Comparison of ENCODE assay signal across 1 cellular context in the genomic region with DNA sequence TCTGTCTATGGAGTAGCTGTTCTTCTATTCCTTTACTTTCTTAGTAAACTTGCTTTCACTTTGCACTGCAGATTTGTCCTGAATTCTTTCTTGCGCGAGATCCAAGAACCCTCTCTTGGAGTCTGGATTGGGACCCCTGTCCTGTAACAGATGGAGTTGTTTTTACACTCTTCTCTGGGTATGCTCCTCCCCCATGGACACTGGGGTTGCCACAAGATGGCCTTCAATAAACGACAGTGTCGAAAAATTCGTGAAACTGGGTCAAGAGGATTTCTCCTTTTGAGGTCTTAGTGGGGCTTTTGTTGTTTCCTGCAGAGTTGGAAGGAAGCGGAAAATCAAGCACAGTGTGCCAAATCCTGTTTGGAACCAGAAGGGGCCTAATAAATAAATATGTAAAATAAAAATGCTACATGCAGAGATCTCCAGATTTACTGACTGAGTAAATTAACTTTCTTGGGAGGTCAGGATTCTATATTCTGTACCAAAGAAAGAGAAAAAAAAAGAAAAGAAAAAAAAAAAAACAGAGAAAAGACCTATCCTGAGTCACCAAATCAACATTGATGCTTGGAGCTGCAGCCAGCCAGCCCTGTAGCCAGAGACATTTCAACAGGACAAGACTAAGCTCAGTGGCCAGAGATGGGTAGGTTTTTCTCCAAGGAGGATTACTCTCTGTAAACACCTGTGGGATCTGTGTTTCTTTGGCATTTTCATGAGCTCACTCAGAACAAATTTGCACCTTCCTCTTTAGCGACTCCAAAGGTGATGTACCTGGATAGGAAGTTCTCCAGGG.
TF ChIP-seq lines count a peak whose summit lies in the region.

No MANE protein-coding gene starts in this region.

TF ChIP-seq in K562, 482 proteins besides CTCF, POLR2A, EP300 and RAD21:
- TF ChIP-seq BRD9 (IDR thresholded peaks at IDR 0.05; ENCODE audit: low read depth, partially characterized antibody): no peak
- TF ChIP-seq NONO (IDR thresholded peaks at IDR 0.05; ENCODE audit: low read depth in 2 of 2, low read length in 1 of 2): no peak
- TF ChIP-seq TBL1XR1 (IDR thresholded peaks at IDR 0.05; ENCODE audit: low read length in 2 of 2): no peak
- no peak for TF ChIP-seq ZNF274 (IDR thresholded peaks at IDR 0.05; ENCODE audit: borderline replicate concordance, low read depth, low read length)
- no peak for TF ChIP-seq TRIM28 (IDR thresholded peaks at IDR 0.05)
- TF ChIP-seq MED1 (CRISPR knock-in tag; IDR thresholded peaks at IDR 0.05; ENCODE audit: borderline replicate concordance): no peak
- no peak for TF ChIP-seq RAD51 (IDR thresholded peaks at IDR 0.05; ENCODE audit: borderline replicate concordance, low read depth)
- TF ChIP-seq C11orf30 (IDR thresholded peaks at IDR 0.05; ENCODE audit: low read depth): no peak
- TF ChIP-seq ZNF586 (CRISPR knock-in tag; conservative IDR thresholded peaks at IDR 0.05): no peak
- no peak for TF ChIP-seq HDAC8 (tag; IDR thresholded peaks at IDR 0.05)
- TF ChIP-seq NCOR1 (IDR thresholded peaks at IDR 0.05): no peak
- TF ChIP-seq, protein P1, sequence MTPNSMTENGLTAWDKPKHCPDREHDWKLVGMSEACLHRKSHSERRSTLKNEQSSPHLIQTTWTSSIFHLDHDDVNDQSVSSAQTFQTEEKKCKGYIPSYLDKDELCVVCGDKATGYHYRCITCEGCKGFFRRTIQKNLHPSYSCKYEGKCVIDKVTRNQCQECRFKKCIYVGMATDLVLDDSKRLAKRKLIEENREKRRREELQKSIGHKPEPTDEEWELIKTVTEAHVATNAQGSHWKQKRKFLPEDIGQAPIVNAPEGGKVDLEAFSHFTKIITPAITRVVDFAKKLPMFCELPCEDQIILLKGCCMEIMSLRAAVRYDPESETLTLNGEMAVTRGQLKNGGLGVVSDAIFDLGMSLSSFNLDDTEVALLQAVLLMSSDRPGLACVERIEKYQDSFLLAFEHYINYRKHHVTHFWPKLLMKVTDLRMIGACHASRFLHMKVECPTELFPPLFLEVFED (CRISPR knock-in tag; conservative IDR thresholded peaks at IDR 0.05): no peak
- no peak for TF ChIP-seq TSC22D4 (tag; IDR thresholded peaks at IDR 0.05)
- TF ChIP-seq SNIP1 (IDR thresholded peaks at IDR 0.05; ENCODE audit: low read depth): no peak
- TF ChIP-seq ZNF23 (CRISPR knock-in tag; IDR thresholded peaks at IDR 0.05): no peak
- no peak for TF ChIP-seq CBFB (CRISPR knock-in tag; IDR thresholded peaks at IDR 0.05)
- TF ChIP-seq HDAC2 (IDR thresholded peaks at IDR 0.05): no peak
- TF ChIP-seq, protein P2, sequence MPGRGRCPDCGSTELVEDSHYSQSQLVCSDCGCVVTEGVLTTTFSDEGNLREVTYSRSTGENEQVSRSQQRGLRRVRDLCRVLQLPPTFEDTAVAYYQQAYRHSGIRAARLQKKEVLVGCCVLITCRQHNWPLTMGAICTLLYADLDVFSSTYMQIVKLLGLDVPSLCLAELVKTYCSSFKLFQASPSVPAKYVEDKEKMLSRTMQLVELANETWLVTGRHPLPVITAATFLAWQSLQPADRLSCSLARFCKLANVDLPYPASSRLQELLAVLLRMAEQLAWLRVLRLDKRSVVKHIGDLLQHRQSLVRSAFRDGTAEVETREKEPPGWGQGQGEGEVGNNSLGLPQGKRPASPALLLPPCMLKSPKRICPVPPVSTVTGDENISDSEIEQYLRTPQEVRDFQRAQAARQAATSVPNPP (IDR thresholded peaks at IDR 0.05; ENCODE audit: borderline replicate concordance, insufficient read depth, insufficient read length): no peak
